In the genomic region with DNA sequence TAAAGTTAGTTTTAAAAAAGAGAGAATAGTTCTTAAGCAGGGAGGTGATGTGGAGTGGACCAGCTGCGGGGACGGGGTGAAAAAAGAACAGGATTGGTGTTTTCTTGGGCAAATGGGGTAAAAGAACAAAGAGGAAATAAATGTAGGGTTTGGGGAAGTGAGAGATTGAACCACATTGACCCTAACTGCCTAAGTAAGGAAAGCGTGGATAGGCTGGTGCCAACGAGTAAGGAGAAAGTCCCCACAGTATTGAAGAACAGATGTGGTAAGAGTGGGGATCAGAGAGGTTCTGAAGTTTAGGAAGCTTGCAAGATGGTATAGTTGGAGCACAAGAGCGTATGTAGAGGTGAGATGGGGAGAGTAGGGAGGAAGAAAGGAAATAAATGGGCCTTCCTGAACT, we compare ENCODE assay signal across 1 cellular context.
TF ChIP-seq lines count a peak whose summit lies in the region.

No MANE protein-coding gene starts in this region.

TF ChIP-seq in GM12878, 131 proteins besides CTCF, POLR2A, EP300 and RAD21:
- TF ChIP-seq IKZF2 (IDR thresholded peaks at IDR 0.05) = peak in 1 of 2 experiments; percentile 47; a peak in 2 of 4 replicates
- TF ChIP-seq RUNX3 (IDR thresholded peaks at IDR 0.05; ENCODE audit: low read length) = peak; percentile 45; the same call in 1 of the 2 replicates
- peak; percentile 83; the same call in 1 of the 2 replicates for TF ChIP-seq SPI1 (IDR thresholded peaks at IDR 0.05; ENCODE audit: borderline replicate concordance, insufficient read depth, low read depth, low read length)
- TF ChIP-seq BCL11A (IDR thresholded peaks at IDR 0.05; ENCODE audit: low read depth, low read length) = no peak
- no peak for TF ChIP-seq POLR2AphosphoS5 (IDR thresholded peaks at IDR 0.05; ENCODE audit: low read length)
- TF ChIP-seq, protein P1, sequence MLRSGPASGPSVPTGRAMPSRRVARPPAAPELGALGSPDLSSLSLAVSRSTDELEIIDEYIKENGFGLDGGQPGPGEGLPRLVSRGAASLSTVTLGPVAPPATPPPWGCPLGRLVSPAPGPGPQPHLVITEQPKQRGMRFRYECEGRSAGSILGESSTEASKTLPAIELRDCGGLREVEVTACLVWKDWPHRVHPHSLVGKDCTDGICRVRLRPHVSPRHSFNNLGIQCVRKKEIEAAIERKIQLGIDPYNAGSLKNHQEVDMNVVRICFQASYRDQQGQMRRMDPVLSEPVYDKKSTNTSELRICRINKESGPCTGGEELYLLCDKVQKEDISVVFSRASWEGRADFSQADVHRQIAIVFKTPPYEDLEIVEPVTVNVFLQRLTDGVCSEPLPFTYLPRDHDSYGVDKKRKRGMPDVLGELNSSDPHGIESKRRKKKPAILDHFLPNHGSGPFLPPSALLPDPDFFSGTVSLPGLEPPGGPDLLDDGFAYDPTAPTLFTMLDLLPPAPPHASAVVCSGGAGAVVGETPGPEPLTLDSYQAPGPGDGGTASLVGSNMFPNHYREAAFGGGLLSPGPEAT (IDR thresholded peaks at IDR 0.05; ENCODE audit: low read depth) = peak; percentile 12; the same call in 1 of the 2 replicates
